Comparison of ENCODE assay signal across 8 cellular contexts in genomic region chr4:41215969-41216293, GRCh38. TPM values are rescaled to one million over a fixed set of nuclear protein-coding genes. Genes with fewer than 3 reads are reported as not detected.
A peak's percentile ranks its signal among the peaks of the same experiment; 100 is the strongest.
DNase-seq lines count a peak whose midpoint lies in the region; ATAC-seq and TF ChIP-seq lines count a peak whose summit lies in the region.

No MANE protein-coding gene starts in this region.

- peak overlapping the region; percentile 70 for H3K27ac Mint-ChIP-seq in stimulated activated naive CD8-positive, alpha-beta T cell treated with anti-CD3 and anti-CD28 coated beads, Interleukin-15, Interleukin-2, amounts not matched to agents 100 ng/mL and 50 ng/mL, for 24 hours
- H3K27ac Mint-ChIP-seq in MCF 10A (ENCODE audit: low read depth, unreplicated experiment) = peak overlapping the region; percentile 98

- H3K27me3 Mint-ChIP-seq in stimulated activated naive CD8-positive, alpha-beta T cell treated with anti-CD3 and anti-CD28 coated beads, Interleukin-15, Interleukin-2, amounts not matched to agents 100 ng/mL and 50 ng/mL, for 24 hours = peaks cover 68% of the 10 kb centered on the region
- H3K27me3 Mint-ChIP-seq in MCF 10A (ENCODE audit: insufficient read depth, unreplicated experiment) = no peaks in the 10 kb centered on the region

- no peak for ATAC-seq in stimulated activated naive CD8-positive, alpha-beta T cell treated with anti-CD3 and anti-CD28 coated beads, Interleukin-15, Interleukin-2, amounts not matched to agents 100 U/mL and 50 U/mL, for 24 hours

- intact Hi-C loops in MCF 10A (cut with micrococcal nuclease) = loop anchor here (1.0 to 5.0 kb wide), 2 partner anchors 308 to 479 kb away; no protein-coding TSS in a partner anchor

- peaks cover 62% of the 10 kb centered on the region for H3K27me3 ChIP-seq in mononuclear cell (ENCODE audit: insufficient read depth, low read length)

- no peak for TF ChIP-seq CTCF in MCF 10A (IDR thresholded peaks at IDR 0.05; ENCODE audit: unreplicated experiment)

- CTCF ChIA-PET in MCF 10A (lab: Yijun Ruan, JAX) = interaction anchor here (0.6 to 3.1 kb wide), 16 partner anchors 51 to 482 kb away, joined by 3 to 25 read pairs (median 4); no protein-coding TSS in a partner anchor

- H3K36me3 Mint-ChIP-seq in stimulated activated naive CD8-positive, alpha-beta T cell treated with anti-CD3 and anti-CD28 coated beads, Interleukin-15, Interleukin-2, amounts not matched to agents 100 ng/mL and 50 ng/mL, for 24 hours (ENCODE audit: low read depth) = no peaks in the 10 kb centered on the region
- peaks cover 20% of the 10 kb centered on the region for H3K36me3 Mint-ChIP-seq in MCF 10A (ENCODE audit: insufficient read depth, unreplicated experiment)

- peaks cover 27% of the 10 kb centered on the region for H3K4me1 Mint-ChIP-seq in stimulated activated naive CD8-positive, alpha-beta T cell treated with anti-CD3 and anti-CD28 coated beads, Interleukin-15, Interleukin-2, amounts not matched to agents 100 ng/mL and 50 ng/mL, for 24 hours (ENCODE audit: low read depth)
- H3K4me1 Mint-ChIP-seq in MCF 10A (ENCODE audit: insufficient read depth, unreplicated experiment) = peaks cover 6% of the 10 kb centered on the region

- peaks cover 25% of the 10 kb centered on the region for H3K4me1 ChIP-seq in mononuclear cell (ENCODE audit: insufficient read depth, low read length)

- H3K4me3 Mint-ChIP-seq in stimulated activated naive CD8-positive, alpha-beta T cell treated with anti-CD3 and anti-CD28 coated beads, Interleukin-15, Interleukin-2, amounts not matched to agents 100 ng/mL and 50 ng/mL, for 24 hours = peak overlapping the region; percentile 75
- peak overlapping the region; percentile 86 for H3K4me3 Mint-ChIP-seq in MCF 10A (ENCODE audit: unreplicated experiment)

- BruUV-seq in MCF 10A (replicated peaks; lab: Mats Ljungman, UMichigan) = no TSS peak

- POLR2A ChIA-PET in MCF 10A (lab: Yijun Ruan, JAX) = interaction anchor here (0.6 to 6.0 kb wide), 23 partner anchors 11 to 318 kb away, joined by 3 to 42 read pairs (median 4); no protein-coding TSS in a partner anchor

- H3K9me3 Mint-ChIP-seq in stimulated activated naive CD8-positive, alpha-beta T cell treated with anti-CD3 and anti-CD28 coated beads, Interleukin-15, Interleukin-2, amounts not matched to agents 100 ng/mL and 50 ng/mL, for 24 hours = no peaks in the 10 kb centered on the region
- no peaks in the 10 kb centered on the region for H3K9me3 Mint-ChIP-seq in MCF 10A (ENCODE audit: unreplicated experiment)

- no peaks in the 10 kb centered on the region for H3K9me3 ChIP-seq in mononuclear cell (ENCODE audit: low read depth, low read length)

- no peak for DNase-seq in stimulated activated naive CD8-positive, alpha-beta T cell treated with anti-CD3 and anti-CD28 coated beads, Interleukin-15, Interleukin-2, amounts not matched to agents 100 U/mL and 50 U/mL, for 24 hours
- DNase-seq in MCF 10A (ENCODE audit: unreplicated experiment) (no peak), DMS114 treated with DMSO at 0.1 percent for 48 hours (lab: John Stamatoyannopoulos, UW; ENCODE audit: unreplicated experiment) (no peak), NCI-H1417 (lab: John Stamatoyannopoulos, UW) (no peak), NCI-H446 treated with DMSO at 0.1 percent for 48 hours (lab: John Stamatoyannopoulos, UW) (no peak), NK-92 (lab: John Stamatoyannopoulos, UW; ENCODE audit: unreplicated experiment) (no peak)

- H3K4me3 ChIP-seq in mononuclear cell (ENCODE audit: low read length) = peak overlapping the region; percentile 31

RNA-seq across cellular contexts. Expression of gene APBB2, which starts 1.6 kb away (rescaled TPM):
- 159 and 201 TPM in 2 replicates for total RNA-seq in MCF 10A (2022)
- total RNA-seq in mononuclear cell = 3.7 TPM

RNA-seq across cellular contexts. Expression of gene UCHL1, which starts 40.8 kb away (rescaled TPM):
- 1.3 and 1.4 TPM in 2 replicates for total RNA-seq in MCF 10A (2022)
- not detected for total RNA-seq in mononuclear cell

Comparison
In these comparisons a context has a peak if more than half of its experiments do, and no peak if none do; other contexts are left out.
1. RNA of gene APBB2, which starts 1.6 kb away (total RNA-seq): 159 to 201 TPM in MCF 10A; 3.7 TPM in mononuclear cell (single experiment); every median in the first group is over 10 times any median in the second.